ENCODE assay signal across 12 cellular contexts in genomic region chr11:67558084-67558772, GRCh38. TPM values are rescaled to one million over a fixed set of nuclear protein-coding genes. Genes with fewer than 3 reads are reported as not detected.
A peak's percentile ranks its signal among the peaks of the same experiment; 100 is the strongest.
DNase-seq lines count a peak whose midpoint lies in the region; ATAC-seq, FAIRE-seq and TF ChIP-seq lines count a peak whose summit lies in the region.
"Had no signal": no experiment of that assay in that cellular context is flagged by ENCODE, and none has a peak within 500 bp of the region (broad histone marks: within the 10 kb centered on the region; RNA-seq: fewer than 3 reads in every experiment).

No MANE protein-coding gene starts in this region.

- intact Hi-C loops in GM12878 (cut with micrococcal nuclease; ENCODE audit: unreplicated experiment) = loop anchor here (5.0 kb wide), 1 partner anchor 51 kb away; the partner anchor contains the start of genes CDK2AP2 and PITPNM1
- intact Hi-C loops in CD8-positive, alpha-beta T cell (cut with DNase I, micrococcal nuclease) = no loop called here

- CTCF ChIA-PET in GM12878 (lab: Yijun Ruan, JAX) = no interaction called here
- CTCF ChIA-PET in CD8-positive, alpha-beta T cell (lab: Charles Lee) = no interaction called here

- H3K4me2 ChIP-seq in GM12878 (ENCODE audit: control insufficient read depth, insufficient read depth) = peak overlapping the region; percentile 17

- peak overlapping the region; percentile 29; the same call in 1 of the 2 replicates for H3K4me3 ChIP-seq in GM12878
- H3K4me3 ChIP-seq in CD8-positive, alpha-beta T cell (ENCODE audit: low read depth, low read length) = no peak overlapping the region
- H3K4me3 ChIP-seq: SJCRH30 had no signal

- no peak for TF ChIP-seq RAD21 in GM12878 (IDR thresholded peaks at IDR 0.05; ENCODE audit: insufficient read depth, low read depth, low read length)

- no peaks in the 10 kb centered on the region for H3K9me3 Mint-ChIP-seq in stimulated activated memory B cell treated with anti-CD40 and anti-IgM and Interleukin-4, amounts not matched to agents 10 μg/mL and 1 μg/mL and 100 μg/mL, for 72 hours
- H3K9me3 Mint-ChIP-seq in activated naive CD8-positive, alpha-beta T cell treated with anti-CD3 and anti-CD28 coated beads, Interleukin-2, amount 50 U/mL, for 24 hours = no peaks in the 10 kb centered on the region
- H3K9me3 Mint-ChIP-seq in CD8-positive, alpha-beta T cell = no peaks in the 10 kb centered on the region
- H3K9me3 Mint-ChIP-seq: activated CD4-positive, alpha-beta T cell treated with anti-CD3 and anti-CD28 coated beads, Interleukin-2, amount 10 ng/mL, durations not matched to agents 24 days and 14 days had no signal

- H4K20me1 ChIP-seq in GM12878 (ENCODE audit: control insufficient read depth, insufficient read depth) = no peaks in the 10 kb centered on the region

- in situ Hi-C loops in GM12878 (cut with MboI) = no loop called here

- peaks cover 32% of the 10 kb centered on the region for H3K4me1 ChIP-seq in GM12878 (ENCODE audit: control insufficient read depth, insufficient read depth, low read length)
- no peaks in the 10 kb centered on the region for H3K4me1 ChIP-seq in CD8-positive, alpha-beta T cell (ENCODE audit: insufficient read depth, low read length)

- H3K79me2 ChIP-seq in GM12878 (ENCODE audit: control insufficient read depth, insufficient read depth, low read length) = no peaks in the 10 kb centered on the region

- TF ChIP-seq CTCF in GM12878 (IDR thresholded peaks at IDR 0.05 in 2 of 3, conservative IDR thresholded peaks at IDR 0.05 in 1 of 3; ENCODE audit: control insufficient read depth in 2 of 3, extremely low read depth in 1 of 3, insufficient read depth in 1 of 3, low read depth in 3 of 3, low read length in 3 of 3) = no peak
- TF ChIP-seq CTCF in CD8-positive, alpha-beta T cell (IDR thresholded peaks at IDR 0.05) = no peak

- H3K9me3 ChIP-seq in GM12878 (replicated peaks; ENCODE audit: control insufficient read depth, insufficient read depth, low read length) = no peaks in the 10 kb centered on the region; the same call in 2 of the 3 replicates
- no peaks in the 10 kb centered on the region for H3K9me3 ChIP-seq in CD8-positive, alpha-beta T cell (ENCODE audit: low read length)
- H3K9me3 ChIP-seq: SJCRH30 had no signal

- ATAC-seq in GM18907 (IDR thresholded peaks at IDR 0.05; ENCODE audit: unreplicated experiment) (peak; percentile 63), GM12878 (peak; percentile 90), HG02981 (IDR thresholded peaks at IDR 0.05; ENCODE audit: unreplicated experiment) (no peak)
- peak; percentile 88 for ATAC-seq in stimulated activated memory B cell treated with anti-CD40 and anti-IgM and Interleukin-4, amounts not matched to agents 10 μg/mL and 1 μg/mL and 100 μg/mL, for 72 hours
- ATAC-seq in activated naive CD8-positive, alpha-beta T cell treated with anti-CD3 and anti-CD28 coated beads, Interleukin-2, amount 50 U/mL, for 24 hours = no peak
- no peak for ATAC-seq in CD8-positive, alpha-beta T cell

- peak overlapping the region; percentile 60 for H3K4me3 Mint-ChIP-seq in stimulated activated memory B cell treated with anti-CD40 and anti-IgM and Interleukin-4, amounts not matched to agents 10 μg/mL and 1 μg/mL and 100 μg/mL, for 72 hours
- H3K4me3 Mint-ChIP-seq in activated naive CD8-positive, alpha-beta T cell treated with anti-CD3 and anti-CD28 coated beads, Interleukin-2, amount 50 U/mL, for 24 hours = no peak overlapping the region
- no peak overlapping the region for H3K4me3 Mint-ChIP-seq in CD8-positive, alpha-beta T cell
- H3K4me3 Mint-ChIP-seq: activated CD4-positive, alpha-beta T cell treated with anti-CD3 and anti-CD28 coated beads, Interleukin-2, amount 10 ng/mL, durations not matched to agents 24 days and 14 days had no signal

- POLR2A ChIA-PET in GM12878 (lab: Charles Lee) = interaction anchor here (0.6 to 0.9 kb wide), 6 partner anchors 8 to 437 kb away, joined by 3 to 4 read pairs (median 3); no protein-coding TSS in a partner anchor
- POLR2A ChIA-PET in CD8-positive, alpha-beta T cell (lab: Charles Lee) = no interaction called here

- no peak overlapping the region; the same call in 1 of the 2 replicates for H2AFZ ChIP-seq in GM12878 (ENCODE audit: control insufficient read depth, low read depth, low read length)

- peak; percentile 49 for FAIRE-seq in GM12878 (lab: Jason Lieb, UNC)

- H3K9ac ChIP-seq in GM12878 (ENCODE audit: control insufficient read depth, insufficient read depth, low read length) = peak overlapping the region; percentile 4; the same call in 1 of the 2 replicates

- peak overlapping the region; percentile 65 for H3K27ac Mint-ChIP-seq in stimulated activated memory B cell treated with anti-CD40 and anti-IgM and Interleukin-4, amounts not matched to agents 10 μg/mL and 1 μg/mL and 100 μg/mL, for 72 hours
- H3K27ac Mint-ChIP-seq in activated naive CD8-positive, alpha-beta T cell treated with anti-CD3 and anti-CD28 coated beads, Interleukin-2, amount 50 U/mL, for 24 hours = no peak overlapping the region
- H3K27ac Mint-ChIP-seq in CD8-positive, alpha-beta T cell = no peak overlapping the region
- H3K27ac Mint-ChIP-seq: activated CD4-positive, alpha-beta T cell treated with anti-CD3 and anti-CD28 coated beads, Interleukin-2, amount 10 ng/mL, durations not matched to agents 24 days and 14 days had no signal

- H3K27me3 ChIP-seq in GM12878 (replicated peaks in 1 of 2; ENCODE audit: control insufficient read depth in 2 of 2, insufficient read depth in 2 of 2, low read length in 1 of 2) = no peaks in the 10 kb centered on the region
- H3K27me3 ChIP-seq in CD8-positive, alpha-beta T cell (ENCODE audit: insufficient read depth, low read length) = no peaks in the 10 kb centered on the region
- H3K27me3 ChIP-seq: SJCRH30 had no signal

- peak; percentile 43 to 85; a peak in 3 of 4 replicates for TF ChIP-seq EP300 in GM12878 (IDR thresholded peaks at IDR 0.05; ENCODE audit: borderline replicate concordance in 1 of 2, control insufficient read depth in 1 of 2, low read depth in 2 of 2, low read length in 2 of 2)

- H3K36me3 ChIP-seq in GM12878 (ENCODE audit: control insufficient read depth in 2 of 2, insufficient read depth in 2 of 2, low read length in 1 of 2) = no peaks in the 10 kb centered on the region
- no peaks in the 10 kb centered on the region for H3K36me3 ChIP-seq in CD8-positive, alpha-beta T cell (ENCODE audit: insufficient read depth, low read length)
- H3K36me3 ChIP-seq: SJCRH30 had no signal

- peak overlapping the region; percentile 38; the same call in 1 of the 2 replicates for H3K27ac ChIP-seq in GM12878 (ENCODE audit: control insufficient read depth, insufficient read depth)
- H3K27ac ChIP-seq in CD8-positive, alpha-beta T cell (ENCODE audit: low read depth, low read length) = no peak overlapping the region
- H3K27ac ChIP-seq: SJCRH30 had no signal

- BruUV-seq in GM12878 (replicated peaks; lab: Mats Ljungman, UMichigan) = no TSS peak

- no peak for TF ChIP-seq POLR2A in GM12878 (IDR thresholded peaks at IDR 0.05; ENCODE audit: low read depth, low read length)

- peak; percentile 61 for DNase-seq in GM12878 (ENCODE audit: low read depth, low spot score)
- peak; percentile 36 for DNase-seq in kidney glomerular epithelial cell (lab: John Stamatoyannopoulos, UW)
- no peak for DNase-seq in activated naive CD8-positive, alpha-beta T cell treated with anti-CD3 and anti-CD28 coated beads, Interleukin-2, amount 50 U/mL, for 24 hours
- no peak for DNase-seq in CD8-positive, alpha-beta T cell
- DNase-seq in DMS114 treated with DMSO at 0.1 percent for 48 hours (lab: John Stamatoyannopoulos, UW; ENCODE audit: unreplicated experiment) = no peak
- DNase-seq: activated CD4-positive, alpha-beta T cell treated with anti-CD3 and anti-CD28 coated beads, Interleukin-2, amount 10 ng/mL, durations not matched to agents 24 days and 14 days; activated naive CD4-positive, alpha-beta T cell treated with anti-CD3 and anti-CD28 coated beads, Interleukin-2, amount 50 U/mL, for 16 hours; NCI-H2081; SJCRH30 had no signal

- peaks cover 39% of the 10 kb centered on the region for H3K27me3 Mint-ChIP-seq in stimulated activated memory B cell treated with anti-CD40 and anti-IgM and Interleukin-4, amounts not matched to agents 10 μg/mL and 1 μg/mL and 100 μg/mL, for 72 hours
- peaks cover 9% of the 10 kb centered on the region for H3K27me3 Mint-ChIP-seq in activated naive CD8-positive, alpha-beta T cell treated with anti-CD3 and anti-CD28 coated beads, Interleukin-2, amount 50 U/mL, for 24 hours
- peaks cover 12% of the 10 kb centered on the region for H3K27me3 Mint-ChIP-seq in CD8-positive, alpha-beta T cell (ENCODE audit: low read depth)

- SMC1A ChIA-PET in GM12878 (lab: Charles Lee; ENCODE audit: uncharacterized antibody, unreplicated experiment) = interaction anchor here (1.2 kb wide), 2 partner anchors 24 to 88 kb away, joined by 3 to 4 read pairs; no protein-coding TSS in a partner anchor

- 2% methylated on average over 19 of the region's 19 CpGs for WGBS in GM12878 (ENCODE audit: insufficient coverage, insufficient replicate concordance, low lambda C conversion rate, missing lambda C conversion rate)

- RAD21 ChIA-PET in GM12878 (lab: Charles Lee; ENCODE audit: unreplicated experiment) = interaction anchor here (1.0 kb wide), 1 partner anchor 10 kb away, joined by 3 read pairs; no protein-coding TSS in a partner anchor

- H3K4me1 Mint-ChIP-seq in stimulated activated memory B cell treated with anti-CD40 and anti-IgM and Interleukin-4, amounts not matched to agents 10 μg/mL and 1 μg/mL and 100 μg/mL, for 72 hours = peaks cover 36% of the 10 kb centered on the region
- H3K4me1 Mint-ChIP-seq in activated naive CD8-positive, alpha-beta T cell treated with anti-CD3 and anti-CD28 coated beads, Interleukin-2, amount 50 U/mL, for 24 hours = no peaks in the 10 kb centered on the region
- peaks cover 3% of the 10 kb centered on the region for H3K4me1 Mint-ChIP-seq in CD8-positive, alpha-beta T cell (ENCODE audit: low read depth)

- no peaks in the 10 kb centered on the region for H3K36me3 Mint-ChIP-seq in stimulated activated memory B cell treated with anti-CD40 and anti-IgM and Interleukin-4, amounts not matched to agents 10 μg/mL and 1 μg/mL and 100 μg/mL, for 72 hours
- no peaks in the 10 kb centered on the region for H3K36me3 Mint-ChIP-seq in activated naive CD8-positive, alpha-beta T cell treated with anti-CD3 and anti-CD28 coated beads, Interleukin-2, amount 50 U/mL, for 24 hours (ENCODE audit: low read depth)
- H3K36me3 Mint-ChIP-seq in CD8-positive, alpha-beta T cell = no peaks in the 10 kb centered on the region

RNA-seq across cellular contexts. Expression of gene GSTP1, which starts 25.4 kb away (rescaled TPM):
- total RNA-seq in GM12878 (2013; cell fraction: nucleolus; rRNA removed) = 76.8 and 83.9 TPM in 2 replicates
- total RNA-seq in GM12878 (2014; rRNA removed) = 1,623 and 1,788 TPM in 2 replicates
- 587 and 627 TPM in 2 replicates for total RNA-seq in GM12878 (2014; rRNA removed; fragmentation: Illumina TruSeq; extraction: Trizol)
- 831 and 852 TPM in 2 replicates for total RNA-seq in GM12878 (2021)
- polyA plus RNA-seq in GM12878 (2011; ENCODE audit: low read depth) = 420 TPM
- polyA plus RNA-seq in GM12878 (2011; rRNA removed) = 511 and 1,079 TPM in 2 replicates
- 1,654 and 1,666 TPM in 2 replicates for polyA plus RNA-seq in GM12878 (2011; cell fraction: cytosol; rRNA removed)
- 1,290 and 1,384 TPM in 2 replicates for polyA plus RNA-seq in GM12878 (2011; cell fraction: nucleus; rRNA removed)
- 985 and 986 TPM in 2 replicates for polyA plus RNA-seq in GM12878 (2012)
- 158 and 501 TPM in 2 replicates for polyA plus RNA-seq in GM12878 (2014; fragmentation: Illumina TruSeq; extraction: Trizol)
- polyA plus RNA-seq in GM12878 (2014; fragmentation: Nextera tagmentation; extraction: Ambion mirVana) = 100 to 1,000 TPM; 469 to 685 TPM
- polyA plus RNA-seq in GM12878 (2014; rRNA removed) = 1,173 and 1,340 TPM in 2 replicates
- polyA plus RNA-seq in GM12878 (2016; fragmentation: Nextera tagmentation; extraction: Ambion mirVana) = 1,000 to 10,000 TPM; 1,222 to 1,443 TPM
- 586 and 669 TPM in 2 replicates for polyA minus RNA-seq in GM12878 (2011; rRNA and poly(A)+ RNA removed)
- 272 and 288 TPM in 2 replicates for polyA minus RNA-seq in GM12878 (2011; cell fraction: cytosol; rRNA and poly(A)+ RNA removed)
- polyA minus RNA-seq in GM12878 (2011; cell fraction: nucleus; rRNA and poly(A)+ RNA removed) = 191 and 230 TPM in 2 replicates
- total RNA-seq in CD8-positive, alpha-beta T cell = 10 to 100 TPM; 56.8 to 56.9 TPM

RNA-seq across cellular contexts. Expression of gene CABP2, which starts 35.0 kb away (rescaled TPM):
- not detected in 2 replicates for total RNA-seq in GM12878 (2013; cell fraction: nucleolus; rRNA removed)
- total RNA-seq in GM12878 (2014; rRNA removed) (not detected in 2 replicates), GM12878 (2014; rRNA removed; fragmentation: Illumina TruSeq; extraction: Trizol) (not detected in 2 replicates), GM12878 (2021) (not detected in 2 replicates)
- polyA plus RNA-seq in GM12878 (2011; ENCODE audit: low read depth) = not detected
- polyA plus RNA-seq in GM12878 (2011; rRNA removed) (not detected in 2 replicates), GM12878 (2014; fragmentation: Illumina TruSeq; extraction: Trizol) (not detected in 2 replicates), GM12878 (2014; fragmentation: Nextera tagmentation; extraction: Ambion mirVana) (not detected), GM12878 (2014; rRNA removed) (not detected in 2 replicates), GM12878 (2016; fragmentation: Nextera tagmentation; extraction: Ambion mirVana) (not detected)
- polyA plus RNA-seq in GM12878 (2011; cell fraction: cytosol; rRNA removed) = not detected in 2 replicates
- polyA plus RNA-seq in GM12878 (2011; cell fraction: nucleus; rRNA removed) = not detected in 2 replicates
- not detected in 2 replicates for polyA plus RNA-seq in GM12878 (2012)
- not detected in 2 replicates for polyA minus RNA-seq in GM12878 (2011; rRNA and poly(A)+ RNA removed)
- polyA minus RNA-seq in GM12878 (2011; cell fraction: cytosol; rRNA and poly(A)+ RNA removed) = not detected in 2 replicates
- not detected in 2 replicates for polyA minus RNA-seq in GM12878 (2011; cell fraction: nucleus; rRNA and poly(A)+ RNA removed)
- total RNA-seq in CD8-positive, alpha-beta T cell = not detected
- total RNA-seq: activated CD4-positive, alpha-beta T cell treated with anti-CD3 and anti-CD28 coated beads, Interleukin-2, amount 10 ng/mL, durations not matched to agents 24 days and 14 days; SJCRH30 had no signal

RNA-seq across cellular contexts. Expression of gene NDUFV1, which starts 48.5 kb away (rescaled TPM):
- total RNA-seq in GM12878 (2013; cell fraction: nucleolus; rRNA removed) = 213 and 251 TPM in 2 replicates
- total RNA-seq in GM12878 (2014; rRNA removed) (301 and 330 TPM in 2 replicates), GM12878 (2014; rRNA removed; fragmentation: Illumina TruSeq; extraction: Trizol) (162 and 166 TPM in 2 replicates), GM12878 (2021) (310 and 312 TPM in 2 replicates)
- 75.2 TPM for polyA plus RNA-seq in GM12878 (2011; ENCODE audit: low read depth)
- polyA plus RNA-seq in GM12878 (2011; rRNA removed) (97.9 and 184 TPM in 2 replicates), GM12878 (2014; fragmentation: Illumina TruSeq; extraction: Trizol) (37.6 and 129 TPM in 2 replicates), GM12878 (2014; fragmentation: Nextera tagmentation; extraction: Ambion mirVana) (10 to 100 TPM in 1 of 2 experiments, 1 to 10 TPM in 1; 8.2 to 51.7 TPM), GM12878 (2014; rRNA removed) (277 and 312 TPM in 2 replicates), GM12878 (2016; fragmentation: Nextera tagmentation; extraction: Ambion mirVana) (100 to 1,000 TPM; 348 to 380 TPM)
- 278 and 410 TPM in 2 replicates for polyA plus RNA-seq in GM12878 (2011; cell fraction: cytosol; rRNA removed)
- polyA plus RNA-seq in GM12878 (2011; cell fraction: nucleus; rRNA removed) = 516 and 698 TPM in 2 replicates
- polyA plus RNA-seq in GM12878 (2012) = 210 and 225 TPM in 2 replicates
- 107 and 172 TPM in 2 replicates for polyA minus RNA-seq in GM12878 (2011; rRNA and poly(A)+ RNA removed)
- 90.7 and 96.4 TPM in 2 replicates for polyA minus RNA-seq in GM12878 (2011; cell fraction: cytosol; rRNA and poly(A)+ RNA removed)
- 83.2 and 139 TPM in 2 replicates for polyA minus RNA-seq in GM12878 (2011; cell fraction: nucleus; rRNA and poly(A)+ RNA removed)
- total RNA-seq in CD8-positive, alpha-beta T cell = 100 to 1,000 TPM; 220 to 237 TPM

RNA-seq across cellular contexts. Expression of gene CDK2AP2, which starts 50.3 kb away (rescaled TPM):
- total RNA-seq in GM12878 (2013; cell fraction: nucleolus; rRNA removed) = 7.6 and 8.2 TPM in 2 replicates
- total RNA-seq in GM12878 (2014; rRNA removed) (36.2 and 45.5 TPM in 2 replicates), GM12878 (2014; rRNA removed; fragmentation: Illumina TruSeq; extraction: Trizol) (17.2 and 19.2 TPM in 2 replicates), GM12878 (2021) (58.8 and 60.7 TPM in 2 replicates)
- 22.0 TPM for polyA plus RNA-seq in GM12878 (2011; ENCODE audit: low read depth)
- polyA plus RNA-seq in GM12878 (2011; rRNA removed) (6.7 and 15.9 TPM in 2 replicates), GM12878 (2014; fragmentation: Illumina TruSeq; extraction: Trizol) (5.8 and 36.3 TPM in 2 replicates), GM12878 (2014; fragmentation: Nextera tagmentation; extraction: Ambion mirVana) (10 to 100 TPM in 1 of 2 experiments, 1 to 10 TPM in 1; 8.0 to 18.0 TPM), GM12878 (2014; rRNA removed) (51.4 and 55.4 TPM in 2 replicates), GM12878 (2016; fragmentation: Nextera tagmentation; extraction: Ambion mirVana) (100 to 1,000 TPM; 150 to 177 TPM)
- 61.6 and 74.5 TPM in 2 replicates for polyA plus RNA-seq in GM12878 (2011; cell fraction: cytosol; rRNA removed)
- polyA plus RNA-seq in GM12878 (2011; cell fraction: nucleus; rRNA removed) = 39.1 and 49.9 TPM in 2 replicates
- polyA plus RNA-seq in GM12878 (2012) = 48.2 and 49.0 TPM in 2 replicates
- polyA minus RNA-seq in GM12878 (2011; rRNA and poly(A)+ RNA removed) = 11.6 and 24.7 TPM in 2 replicates
- 19.1 and 23.9 TPM in 2 replicates for polyA minus RNA-seq in GM12878 (2011; cell fraction: cytosol; rRNA and poly(A)+ RNA removed)
- 20.6 and 28.2 TPM in 2 replicates for polyA minus RNA-seq in GM12878 (2011; cell fraction: nucleus; rRNA and poly(A)+ RNA removed)
- 10 to 100 TPM; 19.4 to 24.4 TPM for total RNA-seq in CD8-positive, alpha-beta T cell

RNA-seq across cellular contexts. Expression of gene PITPNM1, which starts 53.1 kb away (rescaled TPM):
- 57.2 and 68.9 TPM in 2 replicates for total RNA-seq in GM12878 (2013; cell fraction: nucleolus; rRNA removed)
- 28.3 and 47.4 TPM in 2 replicates for total RNA-seq in GM12878 (2014; rRNA removed)
- 10.5 and 13.7 TPM in 2 replicates for total RNA-seq in GM12878 (2014; rRNA removed; fragmentation: Illumina TruSeq; extraction: Trizol)
- 56.8 and 60.9 TPM in 2 replicates for total RNA-seq in GM12878 (2021)
- polyA plus RNA-seq in GM12878 (2011; ENCODE audit: low read depth) = 17.4 TPM
- polyA plus RNA-seq in GM12878 (2011; rRNA removed) = 13.7 and 16.9 TPM in 2 replicates
- polyA plus RNA-seq in GM12878 (2011; cell fraction: cytosol; rRNA removed) = 18.3 and 31.5 TPM in 2 replicates
- polyA plus RNA-seq in GM12878 (2011; cell fraction: nucleus; rRNA removed) = 105 and 147 TPM in 2 replicates
- polyA plus RNA-seq in GM12878 (2012) = 26.5 and 30.4 TPM in 2 replicates
- polyA plus RNA-seq in GM12878 (2014; fragmentation: Illumina TruSeq; extraction: Trizol) = 5.8 and 16.1 TPM in 2 replicates
- under 1 TPM; 0.11 to 0.49 TPM for polyA plus RNA-seq in GM12878 (2014; fragmentation: Nextera tagmentation; extraction: Ambion mirVana)
- polyA plus RNA-seq in GM12878 (2014; rRNA removed) = 43.7 and 46.0 TPM in 2 replicates
- polyA plus RNA-seq in GM12878 (2016; fragmentation: Nextera tagmentation; extraction: Ambion mirVana) = 10 to 100 TPM; 15.6 to 19.5 TPM
- polyA minus RNA-seq in GM12878 (2011; rRNA and poly(A)+ RNA removed) = 11.9 and 25.0 TPM in 2 replicates
- 11.5 and 19.1 TPM in 2 replicates for polyA minus RNA-seq in GM12878 (2011; cell fraction: cytosol; rRNA and poly(A)+ RNA removed)
- 14.1 and 28.2 TPM in 2 replicates for polyA minus RNA-seq in GM12878 (2011; cell fraction: nucleus; rRNA and poly(A)+ RNA removed)
- 100 to 1,000 TPM in 1 of 2 experiments, 10 to 100 TPM in 1; 92.7 to 103 TPM for total RNA-seq in CD8-positive, alpha-beta T cell

Comparison
In these comparisons a context has a peak if more than half of its experiments do, and no peak if none do; other contexts are left out.
1. ATAC-seq: peak in GM18907 (single experiment), GM12878 (single experiment) and stimulated activated memory B cell treated with anti-CD40 and anti-IgM and Interleukin-4, amounts not matched to agents 10 μg/mL and 1 μg/mL and 100 μg/mL, for 72 hours (single experiment); none in activated naive CD8-positive, alpha-beta T cell treated with anti-CD3 and anti-CD28 coated beads, Interleukin-2, amount 50 U/mL, for 24 hours (single experiment), CD8-positive, alpha-beta T cell (single experiment) and HG02981 (single experiment).
2. DNase-seq: peak in GM12878 (single experiment) and kidney glomerular epithelial cell (single experiment); none in activated naive CD8-positive, alpha-beta T cell treated with anti-CD3 and anti-CD28 coated beads, Interleukin-2, amount 50 U/mL, for 24 hours (single experiment), CD8-positive, alpha-beta T cell (0 of 7) and DMS114 treated with DMSO at 0.1 percent for 48 hours (single experiment).